ENCODE assay signal across 8 cellular contexts in genomic region chr10:130110236-130111114, GRCh38. TPM values are rescaled to one million over a fixed set of nuclear protein-coding genes. Genes with fewer than 3 reads are reported as not detected.
DNase-seq lines count a peak whose midpoint lies in the region; ATAC-seq and TF ChIP-seq lines count a peak whose summit lies in the region.

Gene C10orf143 (minus strand): TSS chr10:130110830. CDS start chr10:130110772, 58 bp downstream.

- peak; percentile 82 for ATAC-seq in HG03378 (IDR thresholded peaks at IDR 0.05; ENCODE audit: unreplicated experiment)

- no peak for TF ChIP-seq CTCF in kidney epithelial cell (IDR thresholded peaks at IDR 0.05; ENCODE audit: insufficient read depth, low read length, poor library complexity, severe bottlenecking)

- peak within 1 kb of the TSS; percentile 72 for H3K4me3 ChIP-seq in kidney epithelial cell (ENCODE audit: low read depth, low read length)

- no peaks in the 10 kb centered on the region for H3K36me3 ChIP-seq in kidney epithelial cell (ENCODE audit: control insufficient read depth, insufficient read depth, low read length)

- DNase-seq in AG20443 (ENCODE audit: low spot score) (peak; percentile 99), NCI-H446 treated with DMSO at 0.1 percent for 48 hours (lab: John Stamatoyannopoulos, UW) (peak; percentile 81), cerebellum (ENCODE audit: low spot score) (peak; percentile 95), kidney epithelial cell (ENCODE audit: low read depth) (peak; percentile 80)
- peak; percentile 98 for DNase-seq in activated CD4-positive, alpha-beta T cell treated with anti-CD3 and anti-CD28 coated beads for 1 hour
- peak; percentile 96 for DNase-seq in stimulated activated CD4-positive, alpha-beta T cell treated with anti-CD3 and anti-CD28 coated beads, Interleukin-15, amount 100 ng/mL, for 24 hours

- peak; percentile 85 for TF ChIP-seq POLR2A in GM19099 (IDR thresholded peaks at IDR 0.05; ENCODE audit: extremely low read depth, insufficient read length, low read depth)

- no peaks in the 10 kb centered on the region for H3K27me3 ChIP-seq in kidney epithelial cell (ENCODE audit: control insufficient read depth, insufficient read depth, low read length)

RNA-seq across cellular contexts. Expression of gene C10orf143, which starts in this region (rescaled TPM):
- total RNA-seq in cerebellum (0.82 TPM), kidney epithelial cell (0.75 and 0.88 TPM in 2 replicates)

Comparison
In these comparisons a context has a peak if more than half of its experiments do, and no peak if none do; other contexts are left out.
1. Peak in every context shown above with its lines: DNase-seq, ATAC-seq and H3K4me3 ChIP-seq.
2. Peak in DNase-seq in cerebellum; RNA of the gene not detected or under 1 TPM.
3. Peak in DNase-seq and H3K4me3 ChIP-seq in kidney epithelial cell; RNA of the gene not detected or under 1 TPM.